ENCODE assay signal across 18 cellular contexts in genomic region chr4:181661090-181661489, GRCh38.
DNase-seq lines count a peak whose midpoint lies in the region; ATAC-seq, FAIRE-seq and TF ChIP-seq lines count a peak whose summit lies in the region.
"Had no signal": no experiment of that assay in that cellular context is flagged by ENCODE, and none has a peak within 500 bp of the region (broad histone marks: within the 10 kb centered on the region; RNA-seq: fewer than 3 reads in every experiment).

No MANE protein-coding gene starts in this region.

- H3K18ac ChIP-seq in mesenchymal stem cell (ENCODE audit: low read depth in 1 of 2, low read length in 2 of 2): no peak overlapping the region

- H2AK5ac ChIP-seq in mesenchymal stem cell (ENCODE audit: low read length, severe bottlenecking): no peak overlapping the region

- H4K8ac ChIP-seq in mesenchymal stem cell (ENCODE audit: low read length): no peak overlapping the region

- H2BK5ac ChIP-seq in mesenchymal stem cell (ENCODE audit: low read depth, low read length, poor library complexity, severe bottlenecking): no peak overlapping the region

- peak overlapping the region; percentile 85 for H3K9ac ChIP-seq in mesenchymal stem cell (ENCODE audit: low read length)
- H3K9ac ChIP-seq: neural progenitor cell had no signal

- H3K23ac ChIP-seq in mesenchymal stem cell (ENCODE audit: low read length in 2 of 2): no peak overlapping the region

- WGBS in mesenchymal stem cell: 76% methylated on average over 4 of the region's 4 CpGs

- H2BK12ac ChIP-seq in mesenchymal stem cell (ENCODE audit: low read length in 2 of 2): no peak overlapping the region

- H2BK15ac ChIP-seq in mesenchymal stem cell (ENCODE audit: low read depth, poor library complexity, severe bottlenecking): no peak overlapping the region

- H3K9me3 ChIP-seq in mesenchymal stem cell (ENCODE audit: control insufficient read depth, low read length): no peaks in the 10 kb centered on the region
- H3K9me3 ChIP-seq: right atrium auricular region had no signal

- no peak overlapping the region for H3K4me2 ChIP-seq in mesenchymal stem cell (ENCODE audit: low read length, poor library complexity, severe bottlenecking)
- H3K4me2 ChIP-seq: GM23338, neural progenitor cell had no signal

- H3K27me3 ChIP-seq in bronchial epithelial cell (ENCODE audit: control insufficient read depth, insufficient read depth, low read length): no peaks in the 10 kb centered on the region
- no peaks in the 10 kb centered on the region for H3K27me3 ChIP-seq in mesenchymal stem cell (ENCODE audit: control insufficient read depth in 1 of 2, insufficient read depth in 1 of 2, low read length in 2 of 2)
- H3K27me3 ChIP-seq: neural progenitor cell, right atrium auricular region had no signal

- H3K4me1 ChIP-seq in mesenchymal stem cell (ENCODE audit: control insufficient read depth, insufficient read depth, low read depth, low read length): no peaks in the 10 kb centered on the region
- H3K4me1 ChIP-seq: neural progenitor cell, right atrium auricular region had no signal

- no peak overlapping the region for H2AFZ ChIP-seq in mesenchymal stem cell (ENCODE audit: low read depth, low read length)
- H2AFZ ChIP-seq: GM23338, neural progenitor cell had no signal

- ATAC-seq in GM21825 (IDR thresholded peaks at IDR 0.05; ENCODE audit: unreplicated experiment) (no peak), GM21447 (IDR thresholded peaks at IDR 0.05; ENCODE audit: unreplicated experiment) (no peak), HG03571 (IDR thresholded peaks at IDR 0.05; ENCODE audit: unreplicated experiment) (no peak)
- ATAC-seq: GM23338 had no signal

- no peaks in the 10 kb centered on the region for H3K36me3 ChIP-seq in bronchial epithelial cell (ENCODE audit: control insufficient read depth, insufficient read depth, low read length)
- H3K36me3 ChIP-seq in mesenchymal stem cell (ENCODE audit: control insufficient read depth in 1 of 2, insufficient read depth in 2 of 2, low read depth in 1 of 2, low read length in 2 of 2): no peaks in the 10 kb centered on the region
- H3K36me3 ChIP-seq: neural progenitor cell, right atrium auricular region had no signal

- no peak overlapping the region for H3K4me3 ChIP-seq in bronchial epithelial cell (ENCODE audit: low read depth, low read length)
- H3K4me3 ChIP-seq in mesenchymal stem cell (ENCODE audit: insufficient read depth in 1 of 2, low read depth in 1 of 2, low read length in 2 of 2): no peak overlapping the region
- H3K4me3 ChIP-seq: GM23338, neural progenitor cell, right atrium auricular region, SK-N-MC had no signal

- H3K4ac ChIP-seq in mesenchymal stem cell (ENCODE audit: low read depth in 1 of 2, low read length in 2 of 2): no peak overlapping the region

- no peak overlapping the region for H4K91ac ChIP-seq in mesenchymal stem cell (ENCODE audit: low read length)

- H3K14ac ChIP-seq in mesenchymal stem cell (ENCODE audit: low read length in 2 of 2): no peak overlapping the region

- H3K79me1 ChIP-seq in mesenchymal stem cell (replicated peaks; ENCODE audit: low read length, poor library complexity, severe bottlenecking): no peaks in the 10 kb centered on the region

- DNase-seq in Daoy (ENCODE audit: low read depth) (peak; percentile 35), NCI-H226 (peak; percentile 50), bronchial epithelial cell (ENCODE audit: low read depth) (peak; percentile 44), mesenchymal stem cell (no peak), GM10266 (ENCODE audit: extremely low spot score) (no peak)
- DNase-seq: activated gamma-delta T cell; effector CD8-positive, alpha-beta T cell; mesendoderm; NCI-H1092; NCI-H345 had no signal

- no peak for FAIRE-seq in bronchial epithelial cell (lab: Jason Lieb, UNC)

- no peak overlapping the region for H3K27ac ChIP-seq in mesenchymal stem cell (ENCODE audit: low read length, poor library complexity, severe bottlenecking)
- H3K27ac ChIP-seq: neural progenitor cell, right atrium auricular region, SK-N-MC, VCaP had no signal

- TF ChIP-seq CTCF in bronchial epithelial cell (IDR thresholded peaks at IDR 0.05; ENCODE audit: insufficient read depth, low read length, severe bottlenecking) (no peak), GM10266 (IDR thresholded peaks at IDR 0.05; ENCODE audit: control insufficient read depth, insufficient read depth, low read depth, missing control alignments) (no peak)

- no peak overlapping the region for H2BK120ac ChIP-seq in mesenchymal stem cell (ENCODE audit: low read depth, low read length)

Comparison
In these comparisons a context has a peak if more than half of its experiments do, and no peak if none do; other contexts are left out.
1. DNase-seq: peak in Daoy (single experiment), NCI-H226 (single experiment) and bronchial epithelial cell (single experiment); none in mesenchymal stem cell (single experiment) and GM10266 (single experiment).